ENCODE assay signal across 1 cellular context in genomic region chr17:29588017-29588557, GRCh38.
TF ChIP-seq lines count a peak whose summit lies in the region.

No MANE protein-coding gene starts in this region.

TF ChIP-seq in GM12878, 131 proteins besides CTCF, POLR2A, EP300 and RAD21:
- no peak for TF ChIP-seq MEF2B (IDR thresholded peaks at IDR 0.05; ENCODE audit: partially characterized antibody, poor library complexity, severe bottlenecking)
- no peak for TF ChIP-seq SRF (IDR thresholded peaks at IDR 0.05; ENCODE audit: low read depth in 2 of 2, low read length in 2 of 2)
- no peak for TF ChIP-seq ZNF384 (IDR thresholded peaks at IDR 0.05; ENCODE audit: borderline replicate concordance, low read depth, low read length)
- no peak for TF ChIP-seq PAX8 (IDR thresholded peaks at IDR 0.05)
- TF ChIP-seq IRF4 (IDR thresholded peaks at IDR 0.05; ENCODE audit: low read depth, low read length), result no peak
- TF ChIP-seq, protein P1, sequence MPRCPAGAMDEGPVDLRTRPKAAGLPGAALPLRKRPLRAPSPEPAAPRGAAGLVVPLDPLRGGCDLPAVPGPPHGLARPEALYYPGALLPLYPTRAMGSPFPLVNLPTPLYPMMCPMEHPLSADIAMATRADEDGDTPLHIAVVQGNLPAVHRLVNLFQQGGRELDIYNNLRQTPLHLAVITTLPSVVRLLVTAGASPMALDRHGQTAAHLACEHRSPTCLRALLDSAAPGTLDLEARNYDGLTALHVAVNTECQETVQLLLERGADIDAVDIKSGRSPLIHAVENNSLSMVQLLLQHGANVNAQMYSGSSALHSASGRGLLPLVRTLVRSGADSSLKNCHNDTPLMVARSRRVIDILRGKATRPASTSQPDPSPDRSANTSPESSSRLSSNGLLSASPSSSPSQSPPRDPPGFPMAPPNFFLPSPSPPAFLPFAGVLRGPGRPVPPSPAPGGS (IDR thresholded peaks at IDR 0.05; ENCODE audit: borderline replicate concordance, insufficient read depth, low read depth, low read length, poor library complexity, severe bottlenecking), result no peak
- TF ChIP-seq, protein P2, sequence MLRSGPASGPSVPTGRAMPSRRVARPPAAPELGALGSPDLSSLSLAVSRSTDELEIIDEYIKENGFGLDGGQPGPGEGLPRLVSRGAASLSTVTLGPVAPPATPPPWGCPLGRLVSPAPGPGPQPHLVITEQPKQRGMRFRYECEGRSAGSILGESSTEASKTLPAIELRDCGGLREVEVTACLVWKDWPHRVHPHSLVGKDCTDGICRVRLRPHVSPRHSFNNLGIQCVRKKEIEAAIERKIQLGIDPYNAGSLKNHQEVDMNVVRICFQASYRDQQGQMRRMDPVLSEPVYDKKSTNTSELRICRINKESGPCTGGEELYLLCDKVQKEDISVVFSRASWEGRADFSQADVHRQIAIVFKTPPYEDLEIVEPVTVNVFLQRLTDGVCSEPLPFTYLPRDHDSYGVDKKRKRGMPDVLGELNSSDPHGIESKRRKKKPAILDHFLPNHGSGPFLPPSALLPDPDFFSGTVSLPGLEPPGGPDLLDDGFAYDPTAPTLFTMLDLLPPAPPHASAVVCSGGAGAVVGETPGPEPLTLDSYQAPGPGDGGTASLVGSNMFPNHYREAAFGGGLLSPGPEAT (IDR thresholded peaks at IDR 0.05; ENCODE audit: low read depth), result no peak
- no peak for TF ChIP-seq CHD2 (IDR thresholded peaks at IDR 0.05; ENCODE audit: borderline replicate concordance, low read depth, low read length)
- no peak for TF ChIP-seq SMAD1 (IDR thresholded peaks at IDR 0.05; ENCODE audit: low read depth, partially characterized antibody)
- TF ChIP-seq SIX5 (IDR thresholded peaks at IDR 0.05; ENCODE audit: low read depth, low read length, severe bottlenecking), result no peak
- TF ChIP-seq GABPA (IDR thresholded peaks at IDR 0.05; ENCODE audit: low read depth), result no peak
- TF ChIP-seq NFXL1 (IDR thresholded peaks at IDR 0.05; ENCODE audit: borderline replicate concordance), result no peak
- no peak for TF ChIP-seq HSF1 (IDR thresholded peaks at IDR 0.05; ENCODE audit: low read depth, low read length)
- TF ChIP-seq NR2C2 (IDR thresholded peaks at IDR 0.05; ENCODE audit: borderline replicate concordance, control insufficient read depth, insufficient read length, low read depth), result no peak
- TF ChIP-seq, protein P3, sequence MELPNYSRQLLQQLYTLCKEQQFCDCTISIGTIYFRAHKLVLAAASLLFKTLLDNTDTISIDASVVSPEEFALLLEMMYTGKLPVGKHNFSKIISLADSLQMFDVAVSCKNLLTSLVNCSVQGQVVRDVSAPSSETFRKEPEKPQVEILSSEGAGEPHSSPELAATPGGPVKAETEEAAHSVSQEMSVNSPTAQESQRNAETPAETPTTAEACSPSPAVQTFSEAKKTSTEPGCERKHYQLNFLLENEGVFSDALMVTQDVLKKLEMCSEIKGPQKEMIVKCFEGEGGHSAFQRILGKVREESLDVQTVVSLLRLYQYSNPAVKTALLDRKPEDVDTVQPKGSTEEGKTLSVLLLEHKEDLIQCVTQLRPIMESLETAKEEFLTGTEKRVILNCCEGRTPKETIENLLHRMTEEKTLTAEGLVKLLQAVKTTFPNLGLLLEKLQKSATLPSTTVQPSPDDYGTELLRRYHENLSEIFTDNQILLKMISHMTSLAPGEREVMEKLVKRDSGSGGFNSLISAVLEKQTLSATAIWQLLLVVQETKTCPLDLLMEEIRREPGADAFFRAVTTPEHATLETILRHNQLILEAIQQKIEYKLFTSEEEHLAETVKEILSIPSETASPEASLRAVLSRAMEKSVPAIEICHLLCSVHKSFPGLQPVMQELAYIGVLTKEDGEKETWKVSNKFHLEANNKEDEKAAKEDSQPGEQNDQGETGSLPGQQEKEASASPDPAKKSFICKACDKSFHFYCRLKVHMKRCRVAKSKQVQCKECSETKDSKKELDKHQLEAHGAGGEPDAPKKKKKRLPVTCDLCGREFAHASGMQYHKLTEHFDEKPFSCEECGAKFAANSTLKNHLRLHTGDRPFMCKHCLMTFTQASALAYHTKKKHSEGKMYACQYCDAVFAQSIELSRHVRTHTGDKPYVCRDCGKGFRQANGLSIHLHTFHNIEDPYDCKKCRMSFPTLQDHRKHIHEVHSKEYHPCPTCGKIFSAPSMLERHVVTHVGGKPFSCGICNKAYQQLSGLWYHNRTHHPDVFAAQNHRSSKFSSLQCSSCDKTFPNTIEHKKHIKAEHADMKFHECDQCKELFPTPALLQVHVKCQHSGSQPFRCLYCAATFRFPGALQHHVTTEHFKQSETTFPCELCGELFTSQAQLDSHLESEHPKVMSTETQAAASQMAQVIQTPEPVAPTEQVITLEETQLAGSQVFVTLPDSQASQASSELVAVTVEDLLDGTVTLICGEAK (IDR thresholded peaks at IDR 0.05; ENCODE audit: borderline replicate concordance), result no peak
- no peak for TF ChIP-seq KAT2A (conservative IDR thresholded peaks at IDR 0.05; ENCODE audit: control insufficient read depth, low read depth, low read length)
TF ChIP-seq in GM12878: peak in this region for 0.
